In the genomic region with DNA sequence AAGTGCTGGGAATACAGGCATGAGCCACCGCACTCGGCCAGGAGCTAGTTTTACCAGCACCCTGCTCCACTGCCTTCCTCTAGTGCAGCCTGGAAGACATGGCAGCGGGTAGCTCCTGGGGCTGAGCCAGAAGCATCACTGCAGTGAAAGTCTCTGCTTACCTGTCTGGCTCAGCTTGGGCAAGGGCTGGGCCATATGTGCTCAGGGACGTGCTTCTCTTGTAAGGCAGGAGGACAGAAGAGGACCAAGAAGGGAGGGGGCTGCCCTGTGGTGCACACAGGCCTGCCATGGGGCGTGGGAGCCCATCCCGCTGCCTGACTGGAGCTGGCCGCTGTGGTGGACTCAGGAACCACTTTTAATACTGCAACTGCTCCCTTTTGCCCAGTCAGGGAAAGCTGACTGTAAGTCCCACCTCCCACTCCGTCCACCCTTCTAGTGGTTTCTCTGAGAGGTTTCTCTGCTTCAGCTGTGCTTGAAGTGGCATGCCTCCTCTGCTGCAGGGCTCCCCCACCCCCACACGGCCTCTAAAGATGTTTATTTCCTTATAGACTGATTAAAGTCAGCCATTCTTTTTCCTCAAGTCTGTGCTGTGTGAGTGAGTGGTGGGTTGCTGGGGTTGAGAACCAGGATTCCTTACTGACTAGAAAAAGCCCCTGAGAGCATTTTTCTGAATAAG, we compare ENCODE assay signal across 14 cellular contexts. TPM values are rescaled to one million over a fixed set of nuclear protein-coding genes. Genes with fewer than 3 reads are reported as not detected.
DNase-seq lines count a peak whose midpoint lies in the region; ATAC-seq and TF ChIP-seq lines count a peak whose summit lies in the region.
"Had no signal": no experiment of that assay in that cellular context is flagged by ENCODE, and none has a peak within 500 bp of the region (broad histone marks: within the 10 kb centered on the region; RNA-seq: fewer than 3 reads in every experiment).

No MANE protein-coding gene starts in this region.

- no peak overlapping the region for H2BK120ac ChIP-seq in mesenchymal stem cell (ENCODE audit: low read depth, low read length)

- H3K9ac ChIP-seq in mesenchymal stem cell (ENCODE audit: low read length), result no peak overlapping the region

- no peak overlapping the region for H2BK12ac ChIP-seq in mesenchymal stem cell (ENCODE audit: low read length in 2 of 2)

- H3K4me3 ChIP-seq in mesenchymal stem cell (ENCODE audit: insufficient read depth in 1 of 2, low read depth in 1 of 2, low read length in 2 of 2), result no peak overlapping the region
- H3K4me3 ChIP-seq: BLaER1 treated with 17β-estradiol and CSF1 and Interleukin-3, amounts not matched to agents 10 nM and 100 nM had no signal

- no peak overlapping the region for H2BK15ac ChIP-seq in mesenchymal stem cell (ENCODE audit: low read depth, poor library complexity, severe bottlenecking)

- POLR2A ChIA-PET in activated CD8-positive, alpha-beta T cell treated with anti-CD3 and anti-CD28 coated beads for 36 hours (lab: Charles Lee), result interaction anchor here (0.6 to 1.1 kb wide), 4 partner anchors 19 to 83 kb away, joined by 3 to 4 read pairs (median 4); no protein-coding TSS in a partner anchor

- H3K9me3 ChIP-seq in mesenchymal stem cell (ENCODE audit: control insufficient read depth, low read length), result no peaks in the 10 kb centered on the region
- H3K9me3 ChIP-seq: BLaER1 treated with 17β-estradiol and CSF1 and Interleukin-3, amounts not matched to agents 10 nM and 100 nM had no signal

- H3K79me1 ChIP-seq in mesenchymal stem cell (replicated peaks; ENCODE audit: low read length, poor library complexity, severe bottlenecking), result no peaks in the 10 kb centered on the region

- no peak overlapping the region for H3K27ac ChIP-seq in mesenchymal stem cell (ENCODE audit: low read length, poor library complexity, severe bottlenecking)
- H3K27ac ChIP-seq: BLaER1 treated with 17β-estradiol and CSF1 and Interleukin-3, amounts not matched to agents 10 nM and 100 nM had no signal

- peak overlapping the region; percentile 77 for H3K27ac Mint-ChIP-seq in activated CD8-positive, alpha-beta T cell treated with anti-CD3 and anti-CD28 coated beads for 36 hours
- H3K27ac Mint-ChIP-seq: WTC11 had no signal

- peak; percentile 63 for DNase-seq in DMS53 (lab: John Stamatoyannopoulos, UW)
- no peak for DNase-seq in DMS53 treated with DMSO at 0.1 percent for 48 hours (lab: John Stamatoyannopoulos, UW; ENCODE audit: unreplicated experiment)
- DNase-seq in DMS79 treated with DMSO at 0.1 percent for 48 hours (lab: John Stamatoyannopoulos, UW), result peak; percentile 50
- peak; percentile 35 for DNase-seq in activated CD8-positive, alpha-beta T cell treated with anti-CD3 and anti-CD28 coated beads for 36 hours
- peak; percentile 35 for DNase-seq in mesenchymal stem cell
- no peak for DNase-seq in NCI-H446 treated with DMSO at 0.1 percent for 48 hours (lab: John Stamatoyannopoulos, UW)
- DNase-seq in Ammon's horn (ENCODE audit: low spot score), result no peak
- DNase-seq: cerebellar nuclear complex, left cardiac atrium had no signal

- peaks cover 29% of the 10 kb centered on the region for H3K4me1 Mint-ChIP-seq in activated CD8-positive, alpha-beta T cell treated with anti-CD3 and anti-CD28 coated beads for 36 hours (ENCODE audit: low read depth)
- H3K4me1 Mint-ChIP-seq: WTC11 had no signal

- no peak overlapping the region for H2AFZ ChIP-seq in mesenchymal stem cell (ENCODE audit: low read depth, low read length)

- no peak overlapping the region for H4K8ac ChIP-seq in mesenchymal stem cell (ENCODE audit: low read length)

- no peak overlapping the region for H3K23ac ChIP-seq in mesenchymal stem cell (ENCODE audit: low read length in 2 of 2)

- H3K4ac ChIP-seq in mesenchymal stem cell (ENCODE audit: low read depth in 1 of 2, low read length in 2 of 2), result no peak overlapping the region

- no peak for TF ChIP-seq CTCF in activated CD8-positive, alpha-beta T cell treated with anti-CD3 and anti-CD28 coated beads for 36 hours (IDR thresholded peaks at IDR 0.05)

- no peak overlapping the region for H3K14ac ChIP-seq in mesenchymal stem cell (ENCODE audit: low read length in 2 of 2)

- peaks cover 17% of the 10 kb centered on the region for H3K36me3 Mint-ChIP-seq in activated CD8-positive, alpha-beta T cell treated with anti-CD3 and anti-CD28 coated beads for 36 hours (ENCODE audit: low read depth)

- no peak overlapping the region for H3K18ac ChIP-seq in mesenchymal stem cell (ENCODE audit: low read depth in 1 of 2, low read length in 2 of 2)

- H3K27me3 ChIP-seq in mesenchymal stem cell (ENCODE audit: control insufficient read depth in 1 of 2, insufficient read depth in 1 of 2, low read length in 2 of 2), result peaks cover 0 to 24% of the 10 kb centered on the region in 2 experiments
- H3K27me3 ChIP-seq: BLaER1 treated with 17β-estradiol and CSF1 and Interleukin-3, amounts not matched to agents 10 nM and 100 nM had no signal

- no peaks in the 10 kb centered on the region for H3K27me3 Mint-ChIP-seq in activated CD8-positive, alpha-beta T cell treated with anti-CD3 and anti-CD28 coated beads for 36 hours

- peaks cover 8% of the 10 kb centered on the region for H3K4me1 ChIP-seq in mesenchymal stem cell (ENCODE audit: control insufficient read depth, insufficient read depth, low read depth, low read length)

- H3K9me3 Mint-ChIP-seq in activated CD8-positive, alpha-beta T cell treated with anti-CD3 and anti-CD28 coated beads for 36 hours, result no peaks in the 10 kb centered on the region
- H3K9me3 Mint-ChIP-seq: WTC11 had no signal

- H3K4me3 Mint-ChIP-seq in activated CD8-positive, alpha-beta T cell treated with anti-CD3 and anti-CD28 coated beads for 36 hours, result no peak overlapping the region
- H3K4me3 Mint-ChIP-seq: WTC11 had no signal

- CTCF ChIA-PET in activated CD8-positive, alpha-beta T cell treated with anti-CD3 and anti-CD28 coated beads for 36 hours (lab: Charles Lee), result interaction anchor here (0.8 to 1.3 kb wide), 7 partner anchors 15 to 307 kb away, joined by 3 to 6 read pairs (median 3); partner anchors contain the start of gene FBXL15

- ATAC-seq in activated CD8-positive, alpha-beta T cell treated with anti-CD3 and anti-CD28 coated beads for 36 hours, result no peak
- no peak for ATAC-seq in GM19395 (IDR thresholded peaks at IDR 0.05; ENCODE audit: unreplicated experiment)
- ATAC-seq: left cardiac atrium, WTC11 had no signal

- no peak overlapping the region for H2BK5ac ChIP-seq in mesenchymal stem cell (ENCODE audit: low read depth, low read length, poor library complexity, severe bottlenecking)

- H3K4me2 ChIP-seq in mesenchymal stem cell (ENCODE audit: low read length, poor library complexity, severe bottlenecking), result no peak overlapping the region
- H3K4me2 ChIP-seq: BLaER1 treated with 17β-estradiol and CSF1 and Interleukin-3, amounts not matched to agents 10 nM and 100 nM had no signal

- H2AK5ac ChIP-seq in mesenchymal stem cell (ENCODE audit: low read length, severe bottlenecking), result no peak overlapping the region

- intact Hi-C loops in activated CD8-positive, alpha-beta T cell treated with anti-CD3 and anti-CD28 coated beads for 36 hours (cut with micrococcal nuclease), result loop anchor here (10.0 kb wide), 1 partner anchor 242 kb away; no protein-coding TSS in a partner anchor

- H3K36me3 ChIP-seq in mesenchymal stem cell (ENCODE audit: control insufficient read depth in 1 of 2, insufficient read depth in 2 of 2, low read depth in 1 of 2, low read length in 2 of 2), result peaks cover 28 to 31% of the 10 kb centered on the region in 2 experiments

- WGBS in mesenchymal stem cell, result 71% methylated on average over 8 of the region's 9 CpGs

- peak overlapping the region; percentile 43 for H4K91ac ChIP-seq in mesenchymal stem cell (ENCODE audit: low read length)

RNA-seq across cellular contexts. Expression of gene C10orf95, which starts 25.3 kb away (rescaled TPM):
- under 1 TPM; 0.20 to 0.36 TPM for total RNA-seq in activated CD8-positive, alpha-beta T cell treated with anti-CD3 and anti-CD28 coated beads for 36 hours
- not detected for polyA plus RNA-seq in mesenchymal stem cell (2013, experiment 1 of 2)
- 0.03 TPM for polyA plus RNA-seq in mesenchymal stem cell (2013, experiment 2 of 2)
- total RNA-seq: fibroblast of villous mesenchyme, left cardiac atrium, urinary bladder had no signal

RNA-seq across cellular contexts. Expression of gene ACTR1A, which starts 25.9 kb away (rescaled TPM):
- total RNA-seq in activated CD8-positive, alpha-beta T cell treated with anti-CD3 and anti-CD28 coated beads for 36 hours, result 10 to 100 TPM; 47.1 to 51.3 TPM
- 87.9 TPM for polyA plus RNA-seq in mesenchymal stem cell (2013, experiment 1 of 2)
- polyA plus RNA-seq in mesenchymal stem cell (2013, experiment 2 of 2), result 88.7 TPM

RNA-seq across cellular contexts. Expression of gene SUFU, which starts 27.2 kb away (rescaled TPM):
- 1 to 10 TPM; 8.5 to 8.8 TPM for total RNA-seq in activated CD8-positive, alpha-beta T cell treated with anti-CD3 and anti-CD28 coated beads for 36 hours
- 11.6 TPM for polyA plus RNA-seq in mesenchymal stem cell (2013, experiment 1 of 2)
- 11.5 TPM for polyA plus RNA-seq in mesenchymal stem cell (2013, experiment 2 of 2)

RNA-seq across cellular contexts. Expression of gene CUEDC2, which starts 44.2 kb away (rescaled TPM):
- 10 to 100 TPM; 71.8 to 76.4 TPM for total RNA-seq in activated CD8-positive, alpha-beta T cell treated with anti-CD3 and anti-CD28 coated beads for 36 hours
- 77.8 TPM for polyA plus RNA-seq in mesenchymal stem cell (2013, experiment 1 of 2)
- polyA plus RNA-seq in mesenchymal stem cell (2013, experiment 2 of 2), result 80.7 TPM

RNA-seq across cellular contexts. Expression of gene FBXL15, which starts 56.0 kb away (rescaled TPM):
- total RNA-seq in activated CD8-positive, alpha-beta T cell treated with anti-CD3 and anti-CD28 coated beads for 36 hours, result 10 to 100 TPM; 14.1 to 15.7 TPM
- 7.3 TPM for polyA plus RNA-seq in mesenchymal stem cell (2013, experiment 1 of 2)
- polyA plus RNA-seq in mesenchymal stem cell (2013, experiment 2 of 2), result 7.5 TPM

Comparison
In these comparisons a context has a peak if more than half of its experiments do, and no peak if none do; other contexts are left out.
1. DNase-seq: peak in DMS53 (single experiment), DMS79 treated with DMSO at 0.1 percent for 48 hours (single experiment), activated CD8-positive, alpha-beta T cell treated with anti-CD3 and anti-CD28 coated beads for 36 hours (single experiment) and mesenchymal stem cell (single experiment); none in DMS53 treated with DMSO at 0.1 percent for 48 hours (single experiment), NCI-H446 treated with DMSO at 0.1 percent for 48 hours (single experiment) and Ammon's horn (single experiment).